Comparison of ENCODE assay signal across 1 cellular context in genomic region chr11:1946812-1947480, GRCh38.
TF ChIP-seq lines count a peak whose summit lies in the region.

TSS of gene MRPL23 (plus strand) at chr11:1947332. CDS start at chr11:1947363, 31 bp downstream.

TF ChIP-seq in GM23338, 12 proteins besides CTCF, POLR2A, EP300 and RAD21 (continued from another document):
- TF ChIP-seq ZNF462 (CRISPR knock-in tag; IDR thresholded peaks at IDR 0.05) = no peak
- TF ChIP-seq CREB1 (CRISPR knock-in tag; IDR thresholded peaks at IDR 0.05; ENCODE audit: low read depth) = no peak
- TF ChIP-seq EZH2phosphoT487 (IDR thresholded peaks at IDR 0.05; ENCODE audit: unreplicated experiment) = no peak
- TF ChIP-seq EZH2 (IDR thresholded peaks at IDR 0.05; ENCODE audit: low read depth, unreplicated experiment) = no peak
- TF ChIP-seq STAT1 (IDR thresholded peaks at IDR 0.05; ENCODE audit: unreplicated experiment) = no peak
- no peak for TF ChIP-seq JUNB (IDR thresholded peaks at IDR 0.05; ENCODE audit: unreplicated experiment)
- no peak for TF ChIP-seq ZNF331 (CRISPR knock-in tag; IDR thresholded peaks at IDR 0.05; ENCODE audit: low read depth)
- TF ChIP-seq REST (IDR thresholded peaks at IDR 0.05; ENCODE audit: unreplicated experiment) = no peak
- TF ChIP-seq NANOG (IDR thresholded peaks at IDR 0.05; ENCODE audit: borderline replicate concordance) = no peak
